15 cellular contexts compared by ENCODE assay signal in the genomic region with DNA sequence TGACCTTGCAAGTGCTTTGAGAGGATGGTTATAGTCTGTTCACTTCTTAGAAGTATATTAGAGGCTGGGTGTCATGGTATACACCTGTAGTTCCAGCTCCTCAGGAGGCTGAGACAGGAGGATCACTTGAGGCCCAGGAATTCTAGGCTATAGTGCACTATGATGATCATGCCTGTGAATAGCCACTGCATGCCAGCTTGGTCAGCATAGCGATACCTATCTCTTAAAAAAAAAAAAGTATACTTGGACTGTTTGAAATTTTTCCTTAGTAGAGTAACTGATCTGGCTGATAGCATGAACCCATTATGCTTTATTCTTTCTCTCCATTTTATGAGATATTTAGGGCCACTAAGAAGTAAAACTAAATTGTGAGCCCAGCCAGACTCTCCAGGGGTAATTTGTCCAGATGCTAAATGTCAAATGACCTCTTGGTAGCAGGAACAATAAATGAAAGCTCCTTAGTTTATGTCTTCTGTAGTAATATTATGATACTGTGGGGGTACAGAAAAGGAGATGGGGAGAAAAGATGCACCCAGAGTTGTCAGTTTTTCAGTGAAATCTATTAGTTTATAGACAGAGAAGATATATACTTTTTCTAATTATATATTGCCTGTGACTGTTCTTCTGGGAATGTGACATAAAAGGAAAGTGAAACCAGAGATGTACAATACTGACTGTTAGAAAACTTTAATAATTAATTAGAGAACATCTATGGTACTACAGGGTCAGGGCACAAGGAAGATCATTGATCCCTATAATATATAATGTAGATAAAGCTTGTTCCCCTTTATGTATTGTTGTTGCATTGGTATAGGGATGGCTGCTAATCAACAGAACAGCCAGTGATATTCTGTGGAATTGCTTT.
DNase-seq lines count a peak whose midpoint lies in the region; ATAC-seq and TF ChIP-seq lines count a peak whose summit lies in the region.
"Had no signal": no experiment of that assay in that cellular context is flagged by ENCODE, and none has a peak within 500 bp of the region (broad histone marks: within the 10 kb centered on the region; RNA-seq: fewer than 3 reads in every experiment).

No MANE protein-coding gene starts in this region.

- no peak for TF ChIP-seq CTCF in choroid plexus epithelial cell (conservative IDR thresholded peaks at IDR 0.05; ENCODE audit: low read depth, low read length)
- TF ChIP-seq CTCF in thoracic aorta (IDR thresholded peaks at IDR 0.05) = no peak
- TF ChIP-seq CTCF in tibial nerve (IDR thresholded peaks at IDR 0.05) = no peak

- 87% methylated on average over 1 of the region's 1 CpG for WGBS in right cardiac atrium
- 92 to 96% methylated on average over 1 of the region's 1 CpG for WGBS in tibial nerve, 2 donors

- TF ChIP-seq EP300 in tibial nerve (IDR thresholded peaks at IDR 0.05) = no peak

- ATAC-seq in right cardiac atrium = no peak
- ATAC-seq in Right ventricle myocardium inferior = no peak
- ATAC-seq in HG03196 (IDR thresholded peaks at IDR 0.05; ENCODE audit: unreplicated experiment) = peak; percentile 76
- ATAC-seq in thoracic aorta (ENCODE audit: insufficient number of reproducible peaks, low FRiP score, low read depth) = no peak

- intact Hi-C loops in right cardiac atrium (cut with DNase I) (no loop called here), Right ventricle myocardium inferior (cut with DNase I) (no loop called here)

- peak overlapping the region; percentile 5 for H3K4me3 ChIP-seq in right cardiac atrium (ENCODE audit: low read length)
- no peak overlapping the region for H3K4me3 ChIP-seq in choroid plexus epithelial cell (ENCODE audit: low read depth, low read length)
- H3K4me3 ChIP-seq in thoracic aorta = peak overlapping the region; percentile 3
- H3K4me3 ChIP-seq in tibial nerve = no peak overlapping the region
- H3K4me3 ChIP-seq: prostate gland, tibial artery had no signal

- H3K27me3 ChIP-seq in right cardiac atrium (ENCODE audit: control insufficient read depth, insufficient read depth) (no peaks in the 10 kb centered on the region), thoracic aorta (replicated peaks; ENCODE audit: insufficient read depth) (no peaks in the 10 kb centered on the region), tibial nerve (no peaks in the 10 kb centered on the region)
- H3K27me3 ChIP-seq: tibial artery had no signal

- no peak for TF ChIP-seq POLR2A in tibial nerve (IDR thresholded peaks at IDR 0.05)

- H3K9me3 ChIP-seq in right cardiac atrium (ENCODE audit: control insufficient read depth, low read length) (no peaks in the 10 kb centered on the region), thoracic aorta (no peaks in the 10 kb centered on the region), tibial nerve (no peaks in the 10 kb centered on the region)
- H3K9me3 ChIP-seq: prostate gland, tibial artery had no signal

- H3K4me1 ChIP-seq in right cardiac atrium (ENCODE audit: control insufficient read depth, insufficient read depth, low read length) = no peaks in the 10 kb centered on the region
- peaks cover 9 to 20% of the 10 kb centered on the region in 2 donors for H3K4me1 ChIP-seq in thoracic aorta (ENCODE audit: control insufficient read depth in 1 of 2, low read depth in 2 of 2)
- peaks cover 0 to 24% (median 2%) of the 10 kb centered on the region in 4 donors for H3K4me1 ChIP-seq in tibial nerve

- H3K36me3 ChIP-seq in thoracic aorta = no peaks in the 10 kb centered on the region
- no peaks in the 10 kb centered on the region for H3K36me3 ChIP-seq in tibial nerve
- H3K36me3 ChIP-seq: prostate gland, tibial artery had no signal

- DNase-seq in right cardiac atrium (no peak), Right ventricle myocardium inferior (ENCODE audit: missing footprints) (no peak), choroid plexus epithelial cell (ENCODE audit: low read depth) (peak; percentile 26), thoracic aorta (ENCODE audit: low spot score) (no peak), tibial nerve (ENCODE audit: low spot score in 2 of 2) (no peak), activated gamma-delta T cell treated with Interleukin-2 at 50 U/mL for 16 hours (no peak), GF-D8 (lab: John Stamatoyannopoulos, UW) (no peak)
- DNase-seq: effector CD8-positive, alpha-beta T cell; HCEC 1CT; NCI-H1105 treated with DMSO at 0.1 percent for 48 hours; NCI-H446; PC-3; tibial artery had no signal

- H3K27ac ChIP-seq in right cardiac atrium (ENCODE audit: low read length) (no peak overlapping the region), thoracic aorta (no peak overlapping the region), tibial nerve (peak overlapping the region in 1 of 4 donors; percentile 35)
- H3K27ac ChIP-seq: prostate gland, tibial artery had no signal

Comparison
In these comparisons a context has a peak if more than half of its experiments do, and no peak if none do; other contexts are left out.
1. H3K4me3 ChIP-seq: peak in right cardiac atrium (single experiment) and thoracic aorta (single experiment); none in choroid plexus epithelial cell (single experiment) and tibial nerve (0 of 4).